ENCODE assay signal across 21 cellular contexts in genomic region chrX:4708970-4709760, GRCh38.
DNase-seq lines count a peak whose midpoint lies in the region; ATAC-seq, FAIRE-seq and TF ChIP-seq lines count a peak whose summit lies in the region.
"Had no signal": no experiment of that assay in that cellular context is flagged by ENCODE, and none has a peak within 500 bp of the region (broad histone marks: within the 10 kb centered on the region; RNA-seq: fewer than 3 reads in every experiment).

No MANE protein-coding gene starts in this region.

- intact Hi-C loops in GM12878 (cut with micrococcal nuclease; ENCODE audit: unreplicated experiment), result no loop called here

- CTCF ChIA-PET in GM12878 (lab: Yijun Ruan, JAX), result no interaction called here

- H3K79me2 ChIP-seq in GM12878 (ENCODE audit: control insufficient read depth, insufficient read depth, low read length), result no peaks in the 10 kb centered on the region

- TF ChIP-seq POLR2A in GM12892 (IDR thresholded peaks at IDR 0.05; ENCODE audit: low read depth, low read length), result no peak
- TF ChIP-seq POLR2A in GM12878 (IDR thresholded peaks at IDR 0.05; ENCODE audit: low read depth, low read length), result no peak

- H3K4me3 ChIP-seq in GM12878 (no peak overlapping the region), neuronal stem cell (ENCODE audit: low read length in 2 of 2) (no peak overlapping the region)
- H3K4me3 ChIP-seq: cardiac muscle cell, dorsolateral prefrontal cortex, ovary had no signal

- no peak for TF ChIP-seq RAD21 in GM12878 (IDR thresholded peaks at IDR 0.05; ENCODE audit: insufficient read depth, low read depth, low read length)

- H2BK5ac ChIP-seq in neuronal stem cell (ENCODE audit: low read length), result no peak overlapping the region

- POLR2A ChIA-PET in GM12878 (lab: Charles Lee), result interaction anchor here (0.6 kb wide), 1 partner anchor 30 kb away, joined by 3 read pairs; no protein-coding TSS in a partner anchor

- H4K91ac ChIP-seq in neuronal stem cell (ENCODE audit: low read depth, low read length, poor library complexity), result no peak overlapping the region

- no peaks in the 10 kb centered on the region for H3K79me1 ChIP-seq in neuronal stem cell (ENCODE audit: low read depth, low read length)

- H3K4me1 ChIP-seq in GM12878 (ENCODE audit: control insufficient read depth, insufficient read depth, low read length) (no peaks in the 10 kb centered on the region), neuronal stem cell (ENCODE audit: control insufficient read depth in 2 of 2, insufficient read depth in 1 of 2, low read depth in 1 of 2, low read length in 2 of 2) (no peaks in the 10 kb centered on the region)

- TF ChIP-seq CTCF in GM12878 (IDR thresholded peaks at IDR 0.05 in 2 of 3, conservative IDR thresholded peaks at IDR 0.05 in 1 of 3; ENCODE audit: control insufficient read depth in 2 of 3, extremely low read depth in 1 of 3, insufficient read depth in 1 of 3, low read depth in 3 of 3, low read length in 3 of 3), result no peak

- H3K27ac ChIP-seq in GM12878 (ENCODE audit: control insufficient read depth, insufficient read depth), result no peak overlapping the region
- no peak overlapping the region for H3K27ac ChIP-seq in neuronal stem cell (replicated peaks; ENCODE audit: low read length)
- H3K27ac ChIP-seq: cardiac muscle cell, dorsolateral prefrontal cortex, ovary had no signal

- no peaks in the 10 kb centered on the region for H3K36me3 ChIP-seq in GM12878 (ENCODE audit: control insufficient read depth in 2 of 2, insufficient read depth in 2 of 2, low read length in 1 of 2)
- H3K36me3 ChIP-seq in neuronal stem cell (replicated peaks in 1 of 2; ENCODE audit: control insufficient read depth in 2 of 2, insufficient read depth in 2 of 2, low read length in 2 of 2), result no peaks in the 10 kb centered on the region
- H3K36me3 ChIP-seq: cardiac muscle cell, ovary had no signal

- no peak overlapping the region for H3K23ac ChIP-seq in neuronal stem cell (ENCODE audit: low read depth, low read length, poor library complexity)

- in situ Hi-C loops in GM12878 (cut with MboI), result no loop called here

- no peak overlapping the region for H2BK12ac ChIP-seq in neuronal stem cell (ENCODE audit: low read length)

- no peak for DNase-seq in GM12892 (ENCODE audit: insufficient read length)
- peak; percentile 48 for DNase-seq in NCI-H1105 treated with DMSO at 0.1 percent for 48 hours (lab: John Stamatoyannopoulos, UW)
- DNase-seq in GM12878 (ENCODE audit: low read depth, low spot score), result no peak
- no peak for DNase-seq in neuronal stem cell (ENCODE audit: low spot score)
- DNase-seq in activated naive CD4-positive, alpha-beta T cell (lab: John Stamatoyannopoulos, UW), result no peak
- DNase-seq in GDM1 (lab: John Stamatoyannopoulos, UW), result no peak
- no peak for DNase-seq in kidney glomerular epithelial cell (lab: John Stamatoyannopoulos, UW)
- DNase-seq: activated CD4-positive, alpha-beta T cell treated with anti-CD3 and anti-CD28 coated beads for 1 hour; activated effector memory CD4-positive, alpha-beta T cell treated with Interleukin-2 at 50 U/mL for 16 hours; dorsolateral prefrontal cortex; Karpas-422; naive B cell; NCI-H1417 treated with DMSO at 0.1 percent for 48 hours; NCI-H2227 treated with DMSO at 0.1 percent for 48 hours; ovary; SHP77; stimulated activated CD4-positive, alpha-beta T cell treated with anti-CD3 and anti-CD28 coated beads, Interleukin-2, amount 100 ng/mL, for 24 hours; stimulated activated naive CD8-positive, alpha-beta T cell treated with anti-CD3 and anti-CD28 coated beads, Interleukin-15, amount 100 ng/mL, for 72 hours had no signal

- SMC1A ChIA-PET in GM12878 (lab: Charles Lee; ENCODE audit: uncharacterized antibody, unreplicated experiment), result no interaction called here

- no peak overlapping the region for H3K4ac ChIP-seq in neuronal stem cell (ENCODE audit: low read length)

- no peak overlapping the region for H2BK120ac ChIP-seq in neuronal stem cell (ENCODE audit: low read depth, low read length)

- FAIRE-seq in GM12892 (lab: Jason Lieb, UNC), result peak; percentile 50
- FAIRE-seq in GM12878 (lab: Jason Lieb, UNC), result no peak
- FAIRE-seq: GM19239, urothelium cell line had no signal

- no peaks in the 10 kb centered on the region for H4K20me1 ChIP-seq in GM12878 (ENCODE audit: control insufficient read depth, insufficient read depth)

- BruUV-seq in GM12878 (replicated peaks; lab: Mats Ljungman, UMichigan), result TSS peak; percentile 53

- no peaks in the 10 kb centered on the region for H3K27me3 ChIP-seq in GM12878 (replicated peaks in 1 of 2; ENCODE audit: control insufficient read depth in 2 of 2, insufficient read depth in 2 of 2, low read length in 1 of 2)
- H3K27me3 ChIP-seq in neuronal stem cell (ENCODE audit: control insufficient read depth in 3 of 3, insufficient read depth in 3 of 3, low read depth in 1 of 3, low read length in 3 of 3), result no peaks in the 10 kb centered on the region
- H3K27me3 ChIP-seq: cardiac muscle cell, dorsolateral prefrontal cortex, ovary had no signal

- no peak overlapping the region for H3K18ac ChIP-seq in neuronal stem cell (ENCODE audit: low read length)

- no peak overlapping the region for H2BK15ac ChIP-seq in neuronal stem cell (ENCODE audit: low read length)

- no peak for TF ChIP-seq EP300 in GM12878 (IDR thresholded peaks at IDR 0.05; ENCODE audit: borderline replicate concordance in 1 of 2, control insufficient read depth in 1 of 2, low read depth in 2 of 2, low read length in 2 of 2)

- H2AFZ ChIP-seq in GM12878 (ENCODE audit: control insufficient read depth, low read depth, low read length), result no peak overlapping the region
- no peak overlapping the region for H2AFZ ChIP-seq in neuronal stem cell (ENCODE audit: low read length)

- no peak for ATAC-seq in GM12878
- ATAC-seq: stimulated activated naive CD8-positive, alpha-beta T cell treated with anti-CD3 and anti-CD28 coated beads, Interleukin-15, amount 100 ng/mL, for 72 hours had no signal

- no peak overlapping the region for H3K9ac ChIP-seq in GM12878 (ENCODE audit: control insufficient read depth, insufficient read depth, low read length)
- no peak overlapping the region for H3K9ac ChIP-seq in neuronal stem cell (ENCODE audit: low read depth, low read length, poor library complexity)

- 0% methylated on average over 4 of the region's 4 CpGs for WGBS in GM12878 (ENCODE audit: insufficient coverage, insufficient replicate concordance, low lambda C conversion rate, missing lambda C conversion rate)
- no CpG with 5 or more reads among the region's 4 CpGs for WGBS in neuronal stem cell (ENCODE audit: extremely low coverage in 2 of 2, insufficient read length in 2 of 2, insufficient replicate concordance in 1 of 2), 2 donors

- H3K9me3 ChIP-seq in GM12878 (replicated peaks; ENCODE audit: control insufficient read depth, insufficient read depth, low read length), result no peaks in the 10 kb centered on the region
- H3K9me3 ChIP-seq in neuronal stem cell (replicated peaks in 1 of 2; ENCODE audit: control insufficient read depth in 2 of 2, insufficient read depth in 1 of 2, low read depth in 1 of 2, low read length in 2 of 2), result no peaks in the 10 kb centered on the region
- H3K9me3 ChIP-seq: ovary had no signal

- H3K4me2 ChIP-seq in GM12878 (ENCODE audit: control insufficient read depth, insufficient read depth) (no peak overlapping the region), neuronal stem cell (ENCODE audit: insufficient read depth, low read length, poor library complexity, severe bottlenecking) (peak overlapping the region; percentile 11)

- RAD21 ChIA-PET in GM12878 (lab: Charles Lee; ENCODE audit: unreplicated experiment), result no interaction called here

- H4K8ac ChIP-seq in neuronal stem cell (ENCODE audit: low read depth, low read length), result no peak overlapping the region

- no peak overlapping the region for H3K14ac ChIP-seq in neuronal stem cell (ENCODE audit: low read length)

- no peak overlapping the region for H2AK5ac ChIP-seq in neuronal stem cell (ENCODE audit: low read depth, low read length)

TF ChIP-seq in GM12878, 131 proteins besides CTCF, POLR2A, EP300 and RAD21 (continues in another document):
- TF ChIP-seq SREBF1 (IDR thresholded peaks at IDR 0.05; ENCODE audit: low read length) (no peak), RBBP5 (conservative IDR thresholded peaks at IDR 0.05) (no peak), RELB (IDR thresholded peaks at IDR 0.05; ENCODE audit: low read depth) (no peak), IRF4 (IDR thresholded peaks at IDR 0.05; ENCODE audit: low read depth, low read length) (no peak), LARP7 (IDR thresholded peaks at IDR 0.05) (no peak), SIX5 (IDR thresholded peaks at IDR 0.05; ENCODE audit: low read depth, low read length, severe bottlenecking) (no peak), TAF1 (IDR thresholded peaks at IDR 0.05; ENCODE audit: borderline replicate concordance, low read depth, low read length) (no peak), CEBPB (IDR thresholded peaks at IDR 0.05; ENCODE audit: borderline replicate concordance in 1 of 2, low read depth in 2 of 2, low read length in 2 of 2) (no peak)
